ENCODE assay signal across 9 cellular contexts in genomic region chr10:86159797-86160196, GRCh38.
"Had no signal": no experiment of that assay in that cellular context is flagged by ENCODE, and none has a peak within 500 bp of the region (broad histone marks: within the 10 kb centered on the region; RNA-seq: fewer than 3 reads in every experiment).

No MANE protein-coding gene starts in this region.

- H3K4me3 Mint-ChIP-seq: GM23338, H9, HFFc6 had no signal

- DNase-seq: H9, HCEC 1CT, HFFc6, IMR-90 had no signal

- FAIRE-seq: H1, H54, K562 had no signal

- ATAC-seq: GM23338, K562 had no signal

- H3K27ac Mint-ChIP-seq: GM23338, H9, HFFc6 had no signal

- H3K27ac ChIP-seq: HL-60 had no signal

- H3K9me3 Mint-ChIP-seq: H9 had no signal

- H3K4me1 Mint-ChIP-seq: GM23338 had no signal

- H3K4me3 ChIP-seq: GM23338, K562 had no signal

- H2AFZ ChIP-seq: GM23338 had no signal

- H3K4me2 ChIP-seq: GM23338 had no signal
